19 cellular contexts compared by ENCODE assay signal in genomic region chr6:105300090-105300489, GRCh38.
A peak's percentile ranks its signal among the peaks of the same experiment; 100 is the strongest.
DNase-seq lines count a peak whose midpoint lies in the region; FAIRE-seq and TF ChIP-seq lines count a peak whose summit lies in the region.
"Had no signal": no experiment of that assay in that cellular context is flagged by ENCODE, and none has a peak within 500 bp of the region (broad histone marks: within the 10 kb centered on the region; RNA-seq: fewer than 3 reads in every experiment).

No MANE protein-coding gene starts in this region.

- H3K36me3 Mint-ChIP-seq in astrocyte (ENCODE audit: low read depth, unreplicated experiment): peaks cover 19% of the 10 kb centered on the region

- H3K4me3 ChIP-seq in astrocyte (ENCODE audit: insufficient read depth, low read depth, low read length): no peak overlapping the region
- H3K4me3 ChIP-seq: SJCRH30 had no signal

- no peak for TF ChIP-seq CTCF in astrocyte (IDR thresholded peaks at IDR 0.05; ENCODE audit: insufficient read depth, low read depth, low read length)

- no peak overlapping the region for H3K27ac ChIP-seq in astrocyte (ENCODE audit: low read depth, low read length)
- H3K27ac ChIP-seq: KMS-11, SJCRH30 had no signal

- H3K9me3 ChIP-seq in astrocyte (ENCODE audit: insufficient read depth, low read depth, low read length): no peaks in the 10 kb centered on the region
- H3K9me3 ChIP-seq: BE2C, SJCRH30 had no signal

- no peaks in the 10 kb centered on the region for H3K79me2 ChIP-seq in astrocyte (ENCODE audit: insufficient read depth, low read length)

- no peak overlapping the region for H3K4me2 ChIP-seq in astrocyte (ENCODE audit: low read length)
- H3K4me2 ChIP-seq: KMS-11 had no signal

- DNase-seq in LHCN-M2 (ENCODE audit: low read depth): peak; percentile 68
- peak; percentile 31 for DNase-seq in astrocyte (ENCODE audit: low read depth)
- DNase-seq in myocyte (ENCODE audit: low read depth): peak; percentile 60
- DNase-seq in NCI-H146 treated with DMSO at 0.1 percent for 48 hours (lab: John Stamatoyannopoulos, UW; ENCODE audit: unreplicated experiment): no peak
- DNase-seq in activated gamma-delta T cell treated with Interleukin-2 at 50 U/mL for 16 hours: no peak
- no peak for DNase-seq in SKM-1 treated with dmso at 0.1 percent for 144 hours (lab: John Stamatoyannopoulos, UW; ENCODE audit: unreplicated experiment)
- DNase-seq in iPS-NIHi11 (ENCODE audit: low spot score): no peak
- DNase-seq: BE2C, NCI-H1092, NCI-H1436, NCI-H1930, NCI-H446, NCI-H524 treated with DMSO at 0.1 percent for 48 hours, NCI-H774, PC-3, SJCRH30 had no signal

- H3K4me3 Mint-ChIP-seq in astrocyte (ENCODE audit: unreplicated experiment): no peak overlapping the region
- H3K4me3 Mint-ChIP-seq: IgD-negative memory B cell had no signal

- H3K27ac Mint-ChIP-seq in astrocyte (ENCODE audit: unreplicated experiment): no peak overlapping the region
- H3K27ac Mint-ChIP-seq: IgD-negative memory B cell had no signal

- H3K27me3 Mint-ChIP-seq in astrocyte (ENCODE audit: low read depth, unreplicated experiment): no peaks in the 10 kb centered on the region
- H3K27me3 Mint-ChIP-seq: IgD-negative memory B cell had no signal

- H3K4me1 ChIP-seq in astrocyte (ENCODE audit: insufficient read depth, low read length): no peaks in the 10 kb centered on the region
- H3K4me1 ChIP-seq: SJCRH30 had no signal

- FAIRE-seq in astrocyte (lab: Jason Lieb, UNC): no peak
- FAIRE-seq: H54 had no signal

- H3K4me1 Mint-ChIP-seq in astrocyte (ENCODE audit: low read depth, unreplicated experiment): peaks cover 13% of the 10 kb centered on the region
- H3K4me1 Mint-ChIP-seq: IgD-negative memory B cell had no signal

- no peaks in the 10 kb centered on the region for H3K27me3 ChIP-seq in astrocyte (ENCODE audit: insufficient read depth, low read length)
- H3K27me3 ChIP-seq: BE2C, SJCRH30 had no signal

- H2AFZ ChIP-seq in astrocyte (ENCODE audit: low read depth, low read length): no peak overlapping the region

- no peaks in the 10 kb centered on the region for H4K20me1 ChIP-seq in astrocyte (ENCODE audit: insufficient read depth, low read length)

- H3K9me3 Mint-ChIP-seq in astrocyte (ENCODE audit: unreplicated experiment): no peaks in the 10 kb centered on the region
- H3K9me3 Mint-ChIP-seq: IgD-negative memory B cell had no signal

- H3K9ac ChIP-seq in astrocyte (ENCODE audit: low read length): no peak overlapping the region
- H3K9ac ChIP-seq: KMS-11 had no signal

- peaks cover 3% of the 10 kb centered on the region for H3K36me3 ChIP-seq in astrocyte (ENCODE audit: insufficient read depth, low read length)
- H3K36me3 ChIP-seq: BE2C had no signal

Comparison
In these comparisons a context has a peak if more than half of its experiments do, and no peak if none do; other contexts are left out.
1. DNase-seq: peak in LHCN-M2 (single experiment), astrocyte (single experiment) and myocyte (single experiment); none in NCI-H146 treated with DMSO at 0.1 percent for 48 hours (single experiment), activated gamma-delta T cell treated with Interleukin-2 at 50 U/mL for 16 hours (single experiment), SKM-1 treated with dmso at 0.1 percent for 144 hours (single experiment) and iPS-NIHi11 (single experiment).